In genomic region chr22:43174941-43175531, GRCh38 we compare ENCODE assay signal across 16 cellular contexts.
"Had no signal": no experiment of that assay in that cellular context is flagged by ENCODE, and none has a peak within 500 bp of the region (broad histone marks: within the 10 kb centered on the region; RNA-seq: fewer than 3 reads in every experiment).

No MANE protein-coding gene starts in this region.

- ATAC-seq: activated CD8-positive, alpha-beta memory T cell treated with anti-CD3 and anti-CD28 coated beads, Interleukin-2, amount 10 ng/mL, durations not matched to agents 7 days and 5 days; activated T-cell treated with anti-CD3 and anti-CD28 coated beads, Interleukin-2, amount 50 U/mL, for 72 hours had no signal

- H3K27me3 Mint-ChIP-seq: activated CD8-positive, alpha-beta memory T cell treated with anti-CD3 and anti-CD28 coated beads, Interleukin-2, amount 10 ng/mL, durations not matched to agents 7 days and 5 days; activated naive CD8-positive, alpha-beta T cell treated with anti-CD3 and anti-CD28 coated beads, Interleukin-2, amount 10 ng/mL, durations not matched to agents 7 days and 5 days; stimulated activated naive CD8-positive, alpha-beta T cell treated with anti-CD3 and anti-CD28 coated beads, Interleukin-15, Interleukin-2, amounts not matched to agents 100 ng/mL and 50 ng/mL, for 24 hours had no signal

- H3K4me1 ChIP-seq: ascending aorta had no signal

- H3K36me3 Mint-ChIP-seq: natural killer cell had no signal

- H3K27ac ChIP-seq: ascending aorta, epithelial cell of prostate, thoracic aorta had no signal

- H3K9me3 Mint-ChIP-seq: activated naive CD8-positive, alpha-beta T cell treated with anti-CD3 and anti-CD28 coated beads, Interleukin-2, amount 10 ng/mL, durations not matched to agents 7 days and 5 days; activated T-cell treated with anti-CD3 and anti-CD28 coated beads, Interleukin-2, amount 50 U/mL, for 72 hours; immature natural killer cell; natural killer cell; stimulated activated naive CD8-positive, alpha-beta T cell treated with anti-CD3 and anti-CD28 coated beads, Interleukin-15, Interleukin-2, amounts not matched to agents 100 ng/mL and 50 ng/mL, for 24 hours had no signal

- H3K4me3 ChIP-seq: ascending aorta, thoracic aorta had no signal

- H3K4me3 Mint-ChIP-seq: activated CD8-positive, alpha-beta memory T cell treated with anti-CD3 and anti-CD28 coated beads, Interleukin-2, amount 10 ng/mL, durations not matched to agents 7 days and 5 days; activated naive CD8-positive, alpha-beta T cell treated with anti-CD3 and anti-CD28 coated beads, Interleukin-2, amount 10 ng/mL, durations not matched to agents 7 days and 5 days; activated T-cell treated with anti-CD3 and anti-CD28 coated beads, Interleukin-2, amount 50 U/mL, for 72 hours; immature natural killer cell; natural killer cell; stimulated activated naive CD8-positive, alpha-beta T cell treated with anti-CD3 and anti-CD28 coated beads, Interleukin-15, Interleukin-2, amounts not matched to agents 100 ng/mL and 50 ng/mL, for 24 hours had no signal

- H3K27ac Mint-ChIP-seq: activated CD8-positive, alpha-beta memory T cell treated with anti-CD3 and anti-CD28 coated beads, Interleukin-2, amount 10 ng/mL, durations not matched to agents 7 days and 5 days; activated naive CD8-positive, alpha-beta T cell treated with anti-CD3 and anti-CD28 coated beads, Interleukin-2, amount 10 ng/mL, durations not matched to agents 7 days and 5 days; activated T-cell treated with anti-CD3 and anti-CD28 coated beads, Interleukin-2, amount 50 U/mL, for 72 hours; stimulated activated naive CD8-positive, alpha-beta T cell treated with anti-CD3 and anti-CD28 coated beads, Interleukin-15, Interleukin-2, amounts not matched to agents 100 ng/mL and 50 ng/mL, for 24 hours had no signal

- H3K9me3 ChIP-seq: ascending aorta, thoracic aorta had no signal

- DNase-seq: activated CD4-positive, alpha-beta T cell treated with anti-CD3 and anti-CD28 coated beads for 1 hour; activated CD4-positive, alpha-beta T cell treated with anti-CD3 and anti-CD28 coated beads, Interleukin-2, amount 50 U/mL, for 48 hours; activated CD8-positive, alpha-beta memory T cell treated with anti-CD3 and anti-CD28 coated beads, Interleukin-2, amount 10 ng/mL, durations not matched to agents 7 days and 5 days; activated naive CD8-positive, alpha-beta T cell treated with anti-CD3 and anti-CD28 coated beads, Interleukin-2, amount 10 ng/mL, durations not matched to agents 7 days and 5 days; activated T-cell treated with anti-CD3 and anti-CD28 coated beads, Interleukin-2, amount 50 U/mL, for 72 hours; caudate nucleus; cortex of kidney; effector CD8-positive, alpha-beta T cell; immature natural killer cell; natural killer cell; nucleus accumbens; stimulated activated CD4-positive, alpha-beta T cell treated with anti-CD3 and anti-CD28 coated beads, Interleukin-4, amount 100 ng/mL, for 24 hours had no signal

- H3K27me3 ChIP-seq: ascending aorta had no signal
